In genomic region chr21:46181953-46182547, GRCh38 we compare ENCODE assay signal across 1 cellular context.
TF ChIP-seq lines count a peak whose summit lies in the region.

No MANE protein-coding gene starts in this region.

TF ChIP-seq in WTC11, 78 proteins besides CTCF, POLR2A, EP300 and RAD21 (continued from another document):
- TF ChIP-seq PRDM15 (CRISPR knock-in tag; IDR thresholded peaks at IDR 0.05), result no peak
- TF ChIP-seq JUN (CRISPR knock-in tag; IDR thresholded peaks at IDR 0.05), result no peak
- TF ChIP-seq ATF1 (CRISPR knock-in tag; IDR thresholded peaks at IDR 0.05), result no peak
- no peak for TF ChIP-seq ETV6 (CRISPR knock-in tag; IDR thresholded peaks at IDR 0.05)
- TF ChIP-seq NFATC4 (CRISPR knock-in tag; IDR thresholded peaks at IDR 0.05), result no peak
- TF ChIP-seq, protein P1, sequence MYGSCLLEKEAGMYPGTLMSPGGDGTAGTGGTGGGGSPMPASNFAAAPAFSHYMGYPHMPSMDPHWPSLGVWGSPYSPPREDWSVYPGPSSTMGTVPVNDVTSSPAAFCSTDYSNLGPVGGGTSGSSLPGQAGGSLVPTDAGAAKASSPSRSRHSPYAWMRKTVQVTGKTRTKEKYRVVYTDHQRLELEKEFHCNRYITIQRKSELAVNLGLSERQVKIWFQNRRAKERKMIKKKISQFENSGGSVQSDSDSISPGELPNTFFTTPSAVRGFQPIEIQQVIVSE (CRISPR knock-in tag; IDR thresholded peaks at IDR 0.05; ENCODE audit: borderline replicate concordance), result no peak
- no peak for TF ChIP-seq SMAD4 (CRISPR knock-in tag; IDR thresholded peaks at IDR 0.05)
- TF ChIP-seq, protein P2, sequence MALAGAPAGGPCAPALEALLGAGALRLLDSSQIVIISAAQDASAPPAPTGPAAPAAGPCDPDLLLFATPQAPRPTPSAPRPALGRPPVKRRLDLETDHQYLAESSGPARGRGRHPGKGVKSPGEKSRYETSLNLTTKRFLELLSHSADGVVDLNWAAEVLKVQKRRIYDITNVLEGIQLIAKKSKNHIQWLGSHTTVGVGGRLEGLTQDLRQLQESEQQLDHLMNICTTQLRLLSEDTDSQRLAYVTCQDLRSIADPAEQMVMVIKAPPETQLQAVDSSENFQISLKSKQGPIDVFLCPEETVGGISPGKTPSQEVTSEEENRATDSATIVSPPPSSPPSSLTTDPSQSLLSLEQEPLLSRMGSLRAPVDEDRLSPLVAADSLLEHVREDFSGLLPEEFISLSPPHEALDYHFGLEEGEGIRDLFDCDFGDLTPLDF (CRISPR knock-in tag; IDR thresholded peaks at IDR 0.05), result no peak
- no peak for TF ChIP-seq ZNF416 (CRISPR knock-in tag; IDR thresholded peaks at IDR 0.05)
- TF ChIP-seq USF1 (CRISPR knock-in tag; IDR thresholded peaks at IDR 0.05), result no peak
- TF ChIP-seq, protein P3, sequence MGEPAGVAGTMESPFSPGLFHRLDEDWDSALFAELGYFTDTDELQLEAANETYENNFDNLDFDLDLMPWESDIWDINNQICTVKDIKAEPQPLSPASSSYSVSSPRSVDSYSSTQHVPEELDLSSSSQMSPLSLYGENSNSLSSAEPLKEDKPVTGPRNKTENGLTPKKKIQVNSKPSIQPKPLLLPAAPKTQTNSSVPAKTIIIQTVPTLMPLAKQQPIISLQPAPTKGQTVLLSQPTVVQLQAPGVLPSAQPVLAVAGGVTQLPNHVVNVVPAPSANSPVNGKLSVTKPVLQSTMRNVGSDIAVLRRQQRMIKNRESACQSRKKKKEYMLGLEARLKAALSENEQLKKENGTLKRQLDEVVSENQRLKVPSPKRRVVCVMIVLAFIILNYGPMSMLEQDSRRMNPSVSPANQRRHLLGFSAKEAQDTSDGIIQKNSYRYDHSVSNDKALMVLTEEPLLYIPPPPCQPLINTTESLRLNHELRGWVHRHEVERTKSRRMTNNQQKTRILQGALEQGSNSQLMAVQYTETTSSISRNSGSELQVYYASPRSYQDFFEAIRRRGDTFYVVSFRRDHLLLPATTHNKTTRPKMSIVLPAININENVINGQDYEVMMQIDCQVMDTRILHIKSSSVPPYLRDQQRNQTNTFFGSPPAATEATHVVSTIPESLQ (CRISPR knock-in tag; IDR thresholded peaks at IDR 0.05), result no peak
